ENCODE assay signal across 12 cellular contexts in genomic region chr2:43399515-43400245, GRCh38.
DNase-seq lines count a peak whose midpoint lies in the region; ATAC-seq, FAIRE-seq and TF ChIP-seq lines count a peak whose summit lies in the region.
"Had no signal": no experiment of that assay in that cellular context is flagged by ENCODE, and none has a peak within 500 bp of the region (broad histone marks: within the 10 kb centered on the region; RNA-seq: fewer than 3 reads in every experiment).

No MANE protein-coding gene starts in this region.

- H3K27ac ChIP-seq in astrocyte (ENCODE audit: low read depth, low read length) = no peak overlapping the region
- H3K27ac ChIP-seq in testis = no peak overlapping the region

- H3K27me3 Mint-ChIP-seq in astrocyte (ENCODE audit: low read depth, unreplicated experiment) = no peaks in the 10 kb centered on the region
- H3K27me3 Mint-ChIP-seq: natural killer cell treated with Interleukin-12 subunit alpha and Interleukin-12 subunit beta and Interleukin-15 and Interleukin-18, amount 100 ng/mL, for 72 hours had no signal

- H3K4me3 Mint-ChIP-seq in astrocyte (ENCODE audit: unreplicated experiment) = no peak overlapping the region
- H3K4me3 Mint-ChIP-seq: natural killer cell treated with Interleukin-12 subunit alpha and Interleukin-12 subunit beta and Interleukin-15 and Interleukin-18, amount 100 ng/mL, for 72 hours had no signal

- H2AFZ ChIP-seq in astrocyte (ENCODE audit: low read depth, low read length) = no peak overlapping the region

- H3K4me1 ChIP-seq in astrocyte (ENCODE audit: insufficient read depth, low read length) (peaks cover 9% of the 10 kb centered on the region), testis (peaks cover 11% of the 10 kb centered on the region)

- H3K4me3 ChIP-seq in astrocyte (ENCODE audit: insufficient read depth, low read depth, low read length) (no peak overlapping the region), testis (no peak overlapping the region)

- FAIRE-seq in astrocyte (lab: Jason Lieb, UNC) = no peak
- FAIRE-seq: frontal cortex had no signal

- TF ChIP-seq CTCF in astrocyte (IDR thresholded peaks at IDR 0.05; ENCODE audit: insufficient read depth, low read depth, low read length) (no peak), testis (IDR thresholded peaks at IDR 0.05) (no peak)

- no peak for TF ChIP-seq POLR2A in testis (IDR thresholded peaks at IDR 0.05)

- H3K9me3 ChIP-seq in astrocyte (ENCODE audit: insufficient read depth, low read depth, low read length) (no peaks in the 10 kb centered on the region), testis (no peaks in the 10 kb centered on the region)

- DNase-seq in HT1080 (ENCODE audit: low read depth) (peak; percentile 28), astrocyte (ENCODE audit: low read depth) (peak; percentile 86), hepatic stellate cell (ENCODE audit: low spot score) (peak; percentile 26), testis (peak; percentile 39), OCI-M1 (lab: John Stamatoyannopoulos, UW) (no peak)
- no peak for DNase-seq in stimulated activated naive CD8-positive, alpha-beta T cell treated with anti-CD3 and anti-CD28 coated beads, Interleukin-15, Interleukin-2, amounts not matched to agents 100 U/mL and 50 U/mL, for 24 hours
- DNase-seq: activated gamma-delta T cell, NCI-H524 treated with DMSO at 0.1 percent for 48 hours had no signal

- no peaks in the 10 kb centered on the region for H3K79me2 ChIP-seq in astrocyte (ENCODE audit: insufficient read depth, low read length)

- no peaks in the 10 kb centered on the region for H3K9me3 Mint-ChIP-seq in astrocyte (ENCODE audit: unreplicated experiment)
- H3K9me3 Mint-ChIP-seq: natural killer cell treated with Interleukin-12 subunit alpha and Interleukin-12 subunit beta and Interleukin-15 and Interleukin-18, amount 100 ng/mL, for 72 hours had no signal

- H3K9ac ChIP-seq in astrocyte (ENCODE audit: low read length) = no peak overlapping the region

- H4K20me1 ChIP-seq in astrocyte (ENCODE audit: insufficient read depth, low read length) = no peaks in the 10 kb centered on the region

- H3K36me3 ChIP-seq in astrocyte (ENCODE audit: insufficient read depth, low read length) (no peaks in the 10 kb centered on the region), testis (ENCODE audit: low read depth, missing control alignments) (no peaks in the 10 kb centered on the region)

- peak overlapping the region; percentile 12 for H3K4me2 ChIP-seq in astrocyte (ENCODE audit: low read length)

- H3K4me1 Mint-ChIP-seq in astrocyte (ENCODE audit: low read depth, unreplicated experiment) = peaks cover 6% of the 10 kb centered on the region

- WGBS in testis, 2 donors = 36 to 44% methylated on average over 4 of the region's 4 CpGs

- intact Hi-C loops in testis (cut with DNase I; ENCODE audit: low total_unique reads) = no loop called here

- no peak for ATAC-seq in stimulated activated naive CD8-positive, alpha-beta T cell treated with anti-CD3 and anti-CD28 coated beads, Interleukin-15, Interleukin-2, amounts not matched to agents 100 U/mL and 50 U/mL, for 24 hours
- ATAC-seq in HG03196 (IDR thresholded peaks at IDR 0.05; ENCODE audit: unreplicated experiment) (no peak), GM18517 (IDR thresholded peaks at IDR 0.05; ENCODE audit: unreplicated experiment) (no peak)
- ATAC-seq: natural killer cell treated with Interleukin-12 subunit alpha and Interleukin-12 subunit beta and Interleukin-15 and Interleukin-18, amount 100 ng/mL, for 72 hours had no signal

- peaks cover 9% of the 10 kb centered on the region for H3K36me3 Mint-ChIP-seq in astrocyte (ENCODE audit: low read depth, unreplicated experiment)

- H3K27me3 ChIP-seq in astrocyte (ENCODE audit: insufficient read depth, low read length) (no peaks in the 10 kb centered on the region), testis (no peaks in the 10 kb centered on the region)

- no peak overlapping the region for H3K27ac Mint-ChIP-seq in astrocyte (ENCODE audit: unreplicated experiment)
- H3K27ac Mint-ChIP-seq: natural killer cell treated with Interleukin-12 subunit alpha and Interleukin-12 subunit beta and Interleukin-15 and Interleukin-18, amount 100 ng/mL, for 72 hours had no signal

Comparison
In these comparisons a context has a peak if more than half of its experiments do, and no peak if none do; other contexts are left out.
1. DNase-seq: peak in HT1080 (single experiment), astrocyte (single experiment), hepatic stellate cell (single experiment) and testis (single experiment); none in stimulated activated naive CD8-positive, alpha-beta T cell treated with anti-CD3 and anti-CD28 coated beads, Interleukin-15, Interleukin-2, amounts not matched to agents 100 U/mL and 50 U/mL, for 24 hours (single experiment) and OCI-M1 (single experiment).